In the genomic region with DNA sequence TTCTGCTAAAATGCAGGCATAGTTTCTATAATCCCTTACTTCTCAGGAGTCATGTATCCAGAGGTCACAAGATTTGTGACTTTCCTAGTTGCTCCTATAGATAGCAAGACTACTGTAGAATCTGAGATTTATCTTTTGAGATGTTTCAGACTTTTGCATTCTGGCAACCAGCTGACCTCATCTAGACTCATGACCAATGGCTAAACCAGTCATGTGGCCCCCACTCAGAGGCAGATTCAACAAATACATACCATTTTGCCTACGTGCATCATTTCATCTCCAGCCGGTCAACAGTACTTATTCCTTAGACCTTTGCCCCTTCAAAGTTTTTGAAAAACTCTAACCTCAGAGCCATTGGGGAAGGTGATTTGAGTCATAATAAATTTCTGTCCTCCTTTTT, we compare ENCODE assay signal across 5 cellular contexts. TPM values are rescaled to one million over a fixed set of nuclear protein-coding genes. Genes with fewer than 3 reads are reported as not detected.
"Had no signal": no experiment of that assay in that cellular context is flagged by ENCODE, and none has a peak within 500 bp of the region (broad histone marks: within the 10 kb centered on the region; RNA-seq: fewer than 3 reads in every experiment).

No MANE protein-coding gene starts in this region.

RNA-seq across cellular contexts. Expression of gene PSG8, which starts 23.3 kb away (rescaled TPM):
- total RNA-seq: GM23338, H1, H9, HT-29 had no signal
- polyA plus RNA-seq: H1, IgD-negative memory B cell had no signal

RNA-seq across cellular contexts. Expression of gene PSG3, which starts 48.5 kb away (rescaled TPM):
- total RNA-seq: GM23338, H1, H9, HT-29 had no signal
- polyA plus RNA-seq: GM23338, H1, IgD-negative memory B cell had no signal
